In genomic region chrX:132025085-132025484, GRCh38 we compare ENCODE assay signal across 13 cellular contexts. TPM values are rescaled to one million over a fixed set of nuclear protein-coding genes. Genes with fewer than 3 reads are reported as not detected.
DNase-seq lines count a peak whose midpoint lies in the region; ATAC-seq and TF ChIP-seq lines count a peak whose summit lies in the region.
"Had no signal": no experiment of that assay in that cellular context is flagged by ENCODE, and none has a peak within 500 bp of the region (broad histone marks: within the 10 kb centered on the region; RNA-seq: fewer than 3 reads in every experiment).

No MANE protein-coding gene starts in this region.

- intact Hi-C loops in Caco-2 (cut with micrococcal nuclease; ENCODE audit: unreplicated experiment): no loop called here

- H3K4me1 ChIP-seq in Caco-2 (peaks cover 3% of the 10 kb centered on the region; the same call in 1 of the 2 replicates), HEK293 (ENCODE audit: control insufficient read depth, insufficient read depth, low read length) (0 out of 2 replicates have a peak, but pooled peaks cover 2% of the 10 kb centered on the region), mononuclear cell (ENCODE audit: insufficient read depth, low read length) (peaks cover 26% of the 10 kb centered on the region)
- H3K4me1 ChIP-seq: right atrium auricular region had no signal

- no TSS peak for BruUV-seq in Caco-2 (replicated peaks; lab: Mats Ljungman, UMichigan)

- H3K27me3 ChIP-seq in Caco-2 (replicated peaks; ENCODE audit: control insufficient read depth, insufficient read depth, low read length): no peaks in the 10 kb centered on the region
- H3K27me3 ChIP-seq in mononuclear cell (ENCODE audit: insufficient read depth, low read length): no peaks in the 10 kb centered on the region
- H3K27me3 ChIP-seq: right atrium auricular region had no signal

- H3K27me3 Mint-ChIP-seq in Caco-2 (ENCODE audit: insufficient read depth, unreplicated experiment): no peaks in the 10 kb centered on the region
- H3K27me3 Mint-ChIP-seq in activated CD8-positive, alpha-beta T cell treated with anti-CD3 and anti-CD28 coated beads, Interleukin-2, amount 10 ng/mL, durations not matched to agents 7 days and 5 days (ENCODE audit: low read depth): no peaks in the 10 kb centered on the region

- H3K36me3 Mint-ChIP-seq in Caco-2 (ENCODE audit: insufficient read depth, unreplicated experiment): peaks cover 21% of the 10 kb centered on the region
- H3K36me3 Mint-ChIP-seq in activated CD8-positive, alpha-beta T cell treated with anti-CD3 and anti-CD28 coated beads, Interleukin-2, amount 10 ng/mL, durations not matched to agents 7 days and 5 days (ENCODE audit: low read depth): peaks cover 24% of the 10 kb centered on the region

- H3K9me3 Mint-ChIP-seq in Caco-2 (ENCODE audit: unreplicated experiment): no peaks in the 10 kb centered on the region
- H3K9me3 Mint-ChIP-seq in activated CD8-positive, alpha-beta T cell treated with anti-CD3 and anti-CD28 coated beads, Interleukin-2, amount 10 ng/mL, durations not matched to agents 7 days and 5 days (ENCODE audit: insufficient read depth): no peaks in the 10 kb centered on the region
- H3K9me3 Mint-ChIP-seq: HFFc6 had no signal

- H3K27ac Mint-ChIP-seq in Caco-2 (ENCODE audit: unreplicated experiment): no peak overlapping the region
- peak overlapping the region; percentile 88 for H3K27ac Mint-ChIP-seq in activated CD8-positive, alpha-beta T cell treated with anti-CD3 and anti-CD28 coated beads, Interleukin-2, amount 10 ng/mL, durations not matched to agents 7 days and 5 days
- H3K27ac Mint-ChIP-seq: HFFc6 had no signal

- CTCF ChIA-PET in Caco-2 (lab: Charles Lee) (no interaction called here), HEK293 (lab: Yijun Ruan, JAX) (interaction anchor here (0.6 to 1.2 kb wide), 3 partner anchors 46 to 184 kb away, joined by 3 to 5 read pairs (median 3); no protein-coding TSS in a partner anchor)
- CTCF ChIA-PET in activated CD8-positive, alpha-beta T cell treated with anti-CD3 and anti-CD28 coated beads, Interleukin-2, amount 10 ng/mL, durations not matched to agents 7 days and 5 days (lab: Charles Lee): interaction anchor here (0.9 to 1.1 kb wide), 2 partner anchors 8 to 67 kb away, joined by 3 read pairs; no protein-coding TSS in a partner anchor

- DNase-seq in Caco-2 (no peak), NCI-H1694 (lab: John Stamatoyannopoulos, UW) (no peak), NCI-H1436 (lab: John Stamatoyannopoulos, UW) (no peak), NCI-H748 treated with DMSO at 0.1 percent for 48 hours (lab: John Stamatoyannopoulos, UW) (no peak)
- no peak for DNase-seq in activated CD8-positive, alpha-beta T cell treated with anti-CD3 and anti-CD28 coated beads, Interleukin-2, amount 10 ng/mL, durations not matched to agents 7 days and 5 days
- DNase-seq: adrenal gland, HFFc6, SHP77 treated with DMSO at 0.1 percent for 48 hours, stomach had no signal

- H3K4me3 Mint-ChIP-seq in Caco-2 (ENCODE audit: unreplicated experiment): peak overlapping the region; percentile 88
- H3K4me3 Mint-ChIP-seq in activated CD8-positive, alpha-beta T cell treated with anti-CD3 and anti-CD28 coated beads, Interleukin-2, amount 10 ng/mL, durations not matched to agents 7 days and 5 days: peak overlapping the region; percentile 91
- H3K4me3 Mint-ChIP-seq: HFFc6 had no signal

- no peak overlapping the region for H3K4me3 ChIP-seq in Caco-2 (ENCODE audit: low read depth, low read length)
- peak overlapping the region; percentile 5; the same call in 1 of the 2 replicates for H3K4me3 ChIP-seq in HEK293 (ENCODE audit: low read depth, low read length)
- H3K4me3 ChIP-seq in mononuclear cell (ENCODE audit: low read length): peak overlapping the region; percentile 18
- H3K4me3 ChIP-seq: adrenal gland, right atrium auricular region had no signal

- no peak overlapping the region for H3K27ac ChIP-seq in HEK293 (ENCODE audit: extremely low read depth, low read depth, low read length)
- H3K27ac ChIP-seq: adrenal gland, right atrium auricular region, stomach had no signal

- H3K4me1 Mint-ChIP-seq in Caco-2 (ENCODE audit: low read depth, unreplicated experiment): peaks cover 20% of the 10 kb centered on the region
- peaks cover 52% of the 10 kb centered on the region for H3K4me1 Mint-ChIP-seq in activated CD8-positive, alpha-beta T cell treated with anti-CD3 and anti-CD28 coated beads, Interleukin-2, amount 10 ng/mL, durations not matched to agents 7 days and 5 days (ENCODE audit: low read depth)

- no peaks in the 10 kb centered on the region for H3K9me3 ChIP-seq in Caco-2
- no peaks in the 10 kb centered on the region for H3K9me3 ChIP-seq in HEK293 (ENCODE audit: control insufficient read depth, insufficient read depth, low read depth, low read length)
- H3K9me3 ChIP-seq in mononuclear cell (ENCODE audit: low read depth, low read length): no peaks in the 10 kb centered on the region
- H3K9me3 ChIP-seq: adrenal gland, right atrium auricular region had no signal

- H3K36me3 ChIP-seq in Caco-2 (ENCODE audit: control insufficient read depth, insufficient read depth, low read length) (no peaks in the 10 kb centered on the region), HEK293 (ENCODE audit: control insufficient read depth in 2 of 2, insufficient read depth in 1 of 2, low read length in 2 of 2) (no peaks in the 10 kb centered on the region)
- H3K36me3 ChIP-seq: adrenal gland, right atrium auricular region, stomach had no signal

- POLR2A ChIA-PET in Caco-2 (lab: Charles Lee) (interaction anchor here (0.6 kb wide), 1 partner anchor 211 kb away, joined by 6 read pairs; no protein-coding TSS in a partner anchor), HEK293 (lab: Yijun Ruan, JAX) (interaction anchor here (0.8 to 1.0 kb wide), 2 partner anchors 9 to 32 kb away, joined by 3 to 5 read pairs; no protein-coding TSS in a partner anchor)
- POLR2A ChIA-PET in activated CD8-positive, alpha-beta T cell treated with anti-CD3 and anti-CD28 coated beads, Interleukin-2, amount 10 ng/mL, durations not matched to agents 7 days and 5 days (lab: Charles Lee): no interaction called here

- TF ChIP-seq CTCF in Caco-2 (IDR thresholded peaks at IDR 0.05; ENCODE audit: insufficient read depth in 1 of 2, low read depth in 1 of 2, low read length in 1 of 2, severe bottlenecking in 1 of 2, unreplicated experiment in 1 of 2): no peak
- TF ChIP-seq CTCF in HEK293 (tag by site-specific recombination; IDR thresholded peaks at IDR 0.05): no peak

- no peak for ATAC-seq in activated CD8-positive, alpha-beta T cell treated with anti-CD3 and anti-CD28 coated beads, Interleukin-2, amount 10 ng/mL, durations not matched to agents 7 days and 5 days
- no peak for ATAC-seq in HG03196 (IDR thresholded peaks at IDR 0.05; ENCODE audit: unreplicated experiment)

TF ChIP-seq in HEK293, 187 proteins besides CTCF, POLR2A, EP300 and RAD21:
- no peak for TF ChIP-seq BCL6B (tag by site-specific recombination; IDR thresholded peaks at IDR 0.05)
- no peak for TF ChIP-seq GLIS1 (tag by site-specific recombination; IDR thresholded peaks at IDR 0.05)
- peak; percentile 70 for TF ChIP-seq ZNF366 (tag by site-specific recombination; conservative IDR thresholded peaks at IDR 0.05)
- no peak for TF ChIP-seq ZBTB7A (tag by site-specific recombination; IDR thresholded peaks at IDR 0.05; ENCODE audit: low read depth)
- no peak for TF ChIP-seq PRDM1 (tag by site-specific recombination; IDR thresholded peaks at IDR 0.05)
- 0 out of 2 replicates have a peak, but pooled peaks have one; percentile 23 for TF ChIP-seq ZBTB17 (tag by site-specific recombination; IDR thresholded peaks at IDR 0.05)
- no peak for TF ChIP-seq FEZF1 (tag by site-specific recombination; IDR thresholded peaks at IDR 0.05)
- TF ChIP-seq ZNF692 (tag by site-specific recombination; IDR thresholded peaks at IDR 0.05): no peak
- TF ChIP-seq OVOL3 (tag by site-specific recombination; IDR thresholded peaks at IDR 0.05): no peak
- TF ChIP-seq ZBTB26 (tag by site-specific recombination; optimal IDR thresholded peaks at IDR 0.05): peak; percentile 28

RNA-seq across cellular contexts. Expression of gene STK26, which starts 2.0 kb away (rescaled TPM):
- total RNA-seq in Caco-2 (2022) (36.8 and 37.1 TPM in 2 replicates), mononuclear cell (49.7 TPM)
- total RNA-seq in activated CD8-positive, alpha-beta T cell treated with anti-CD3 and anti-CD28 coated beads, Interleukin-2, amount 10 ng/mL, durations not matched to agents 7 days and 5 days: 10 to 100 TPM; 56.0 to 60.2 TPM
